1 cellular context compared by ENCODE assay signal in the genomic region with DNA sequence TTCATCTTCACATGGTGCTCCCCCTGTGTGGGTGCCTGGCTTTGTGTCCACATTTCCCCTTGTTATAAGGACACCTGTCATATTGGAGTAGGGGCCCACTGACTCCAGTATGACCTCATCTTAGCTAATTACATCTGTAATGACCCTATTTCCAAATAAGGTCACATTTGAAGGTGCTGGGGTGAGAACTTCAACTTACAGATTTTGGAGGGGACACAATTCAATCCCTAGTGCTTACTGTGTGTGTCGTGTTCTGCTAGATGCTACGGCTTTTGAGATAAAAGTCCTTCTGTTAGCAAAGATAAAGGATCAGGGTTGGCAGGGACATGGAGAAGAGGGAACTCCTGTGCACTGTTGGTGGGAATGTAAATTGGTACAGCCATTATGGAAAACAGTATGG.
TF ChIP-seq lines count a peak whose summit lies in the region.

No MANE protein-coding gene starts in this region.

TF ChIP-seq in H1, 55 proteins besides CTCF, POLR2A, EP300 and RAD21 (continued from another document):
- TF ChIP-seq E2F6 (IDR thresholded peaks at IDR 0.05) (no peak), TAF1 (IDR thresholded peaks at IDR 0.05; ENCODE audit: low read depth, low read length) (no peak), JUN (IDR thresholded peaks at IDR 0.05; ENCODE audit: low read depth, low read length) (no peak), NRF1 (IDR thresholded peaks at IDR 0.05; ENCODE audit: low read depth, low read length) (no peak), SP2 (IDR thresholded peaks at IDR 0.05; ENCODE audit: low read length) (no peak)
TF ChIP-seq in H1: peak in this region for 0.
